Comparison of ENCODE assay signal across 17 cellular contexts in the genomic region with DNA sequence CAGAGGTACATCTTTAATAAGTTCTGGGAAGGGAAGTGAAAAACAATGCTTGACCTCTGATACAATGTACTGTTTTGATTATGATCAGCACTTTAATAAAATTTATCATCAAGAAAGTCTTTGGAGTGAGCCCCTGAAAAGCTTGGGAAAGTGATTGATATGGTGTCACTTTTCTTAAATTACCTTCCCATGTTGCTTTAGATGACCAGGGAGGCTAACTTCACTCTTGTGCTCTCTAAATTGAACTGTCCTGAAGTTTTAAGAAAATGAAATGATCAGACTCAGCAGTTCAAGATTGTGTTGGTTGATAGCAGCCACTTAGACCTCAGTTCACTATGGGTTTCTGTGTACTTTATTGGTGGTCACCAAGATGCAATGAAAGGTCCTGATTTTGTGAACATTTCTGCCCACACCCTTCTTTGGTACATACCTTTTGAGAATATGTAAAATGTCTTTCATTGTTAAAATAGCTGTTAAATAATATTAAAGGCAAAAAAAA. TPM values are rescaled to one million over a fixed set of nuclear protein-coding genes. Genes with fewer than 3 reads are reported as not detected.
DNase-seq lines count a peak whose midpoint lies in the region; ATAC-seq, FAIRE-seq and TF ChIP-seq lines count a peak whose summit lies in the region.
"Had no signal": no experiment of that assay in that cellular context is flagged by ENCODE, and none has a peak within 500 bp of the region (broad histone marks: within the 10 kb centered on the region; RNA-seq: fewer than 3 reads in every experiment).

No MANE protein-coding gene starts in this region.

- no peaks in the 10 kb centered on the region for H3K9me3 ChIP-seq in osteoblast (ENCODE audit: low read depth, low read length)
- H3K9me3 ChIP-seq: tibial artery had no signal

- no peak overlapping the region for H3K4me3 ChIP-seq in GM23338
- H3K4me3 ChIP-seq in osteoblast (ENCODE audit: insufficient read depth, low read length) = no peak overlapping the region
- H3K4me3 ChIP-seq: hepatocyte, smooth muscle cell, tibial artery had no signal

- peaks cover 15% of the 10 kb centered on the region for H3K4me1 ChIP-seq in GM23338 (ENCODE audit: insufficient read depth)
- peaks cover 43% of the 10 kb centered on the region for H3K4me1 ChIP-seq in osteoblast (ENCODE audit: insufficient read depth, low read length)

- no peaks in the 10 kb centered on the region for H3K9me2 ChIP-seq in GM23338 (ENCODE audit: insufficient read depth)

- H3K36me3 ChIP-seq in GM23338 (ENCODE audit: insufficient read depth) (no peaks in the 10 kb centered on the region), osteoblast (ENCODE audit: insufficient read depth, low read length) (peaks cover 9% of the 10 kb centered on the region)

- H2AFZ ChIP-seq in GM23338 (no peak overlapping the region), osteoblast (ENCODE audit: low read length) (no peak overlapping the region)
- H2AFZ ChIP-seq: hepatocyte had no signal

- H3K27ac ChIP-seq in GM23338 (ENCODE audit: low read depth) (peak overlapping the region; percentile 36; the same call in 1 of the 2 replicates), osteoblast (ENCODE audit: low read depth, low read length) (peak overlapping the region; percentile 7)
- H3K27ac ChIP-seq: epithelial cell of prostate, hepatocyte, tibial artery had no signal

- peaks cover 13% of the 10 kb centered on the region for H3K9me3 Mint-ChIP-seq in activated CD4-positive, alpha-beta T cell treated with anti-CD3 and anti-CD28 coated beads, Interleukin-2, amount 10 ng/mL, durations not matched to agents 24 days and 14 days
- no peaks in the 10 kb centered on the region for H3K9me3 Mint-ChIP-seq in GM23338
- no peaks in the 10 kb centered on the region for H3K9me3 Mint-ChIP-seq in activated naive CD8-positive, alpha-beta T cell (ENCODE audit: low read depth)

- intact Hi-C loops in activated CD4-positive, alpha-beta T cell treated with anti-CD3 and anti-CD28 coated beads, Interleukin-2, amount 10 ng/mL, durations not matched to agents 24 days and 14 days (cut with micrococcal nuclease) = loop anchor here (5.0 to 10.0 kb wide), 2 partner anchors 275 to 1133 kb away; no protein-coding TSS in a partner anchor

- H3F3A ChIP-seq in GM23338 (replicated peaks; ENCODE audit: low read depth) = no peaks in the 10 kb centered on the region

- DNase-seq in activated CD4-positive, alpha-beta T cell treated with anti-CD3 and anti-CD28 coated beads, Interleukin-2, amount 10 ng/mL, durations not matched to agents 24 days and 14 days = peak; percentile 59
- DNase-seq in activated CD4-positive, alpha-beta T cell treated with anti-CD3 and anti-CD28 coated beads, Interleukin-2, amount 50 U/mL, for 1 hour = no peak
- no peak for DNase-seq in GM23338 (ENCODE audit: low spot score)
- no peak for DNase-seq in osteoblast (ENCODE audit: insufficient read length, low spot score, missing footprints)
- DNase-seq in frontal cortex (ENCODE audit: low spot score in 2 of 2) = no peak
- DNase-seq in UCSD-AML1 (lab: John Stamatoyannopoulos, UW; ENCODE audit: unreplicated experiment) = no peak
- DNase-seq: activated CD4-positive, CD25-positive, alpha-beta regulatory T cell treated with anti-CD3 and anti-CD28 coated beads, Interleukin-2, amount 50 U/mL, for 72 hours; NCI-H1930; NK-92 treated with Interleukin-12 subunit alpha and Interleukin-12 subunit beta, amount 100 ng/mL, for 24 hours; tibial artery had no signal

- H3K27ac Mint-ChIP-seq in activated CD4-positive, alpha-beta T cell treated with anti-CD3 and anti-CD28 coated beads, Interleukin-2, amount 10 ng/mL, durations not matched to agents 24 days and 14 days = peak overlapping the region; percentile 94
- H3K27ac Mint-ChIP-seq in GM23338 = no peak overlapping the region
- peak overlapping the region; percentile 96 for H3K27ac Mint-ChIP-seq in activated naive CD8-positive, alpha-beta T cell

- H3K27me3 ChIP-seq in GM23338 (ENCODE audit: insufficient read depth) (no peaks in the 10 kb centered on the region), osteoblast (ENCODE audit: insufficient read depth, low read length) (no peaks in the 10 kb centered on the region)
- H3K27me3 ChIP-seq: hepatocyte, tibial artery had no signal

- H3K79me2 ChIP-seq in GM23338 (replicated peaks; ENCODE audit: insufficient read depth) (peaks cover 100% of the 10 kb centered on the region), osteoblast (ENCODE audit: insufficient read depth, low read length) (peaks cover 81% of the 10 kb centered on the region)

- H3K4me3 Mint-ChIP-seq in activated CD4-positive, alpha-beta T cell treated with anti-CD3 and anti-CD28 coated beads, Interleukin-2, amount 10 ng/mL, durations not matched to agents 24 days and 14 days = peak overlapping the region; percentile 77
- H3K4me3 Mint-ChIP-seq in GM23338 = no peak overlapping the region
- peak overlapping the region; percentile 86 for H3K4me3 Mint-ChIP-seq in activated naive CD8-positive, alpha-beta T cell

- no peak for ATAC-seq in GM23338
- no peak for ATAC-seq in HG03039 (IDR thresholded peaks at IDR 0.05; ENCODE audit: unreplicated experiment)
- ATAC-seq: left lobe of liver had no signal

- no peaks in the 10 kb centered on the region for H3K27me3 Mint-ChIP-seq in activated CD4-positive, alpha-beta T cell treated with anti-CD3 and anti-CD28 coated beads, Interleukin-2, amount 10 ng/mL, durations not matched to agents 24 days and 14 days
- no peaks in the 10 kb centered on the region for H3K27me3 Mint-ChIP-seq in GM23338 (ENCODE audit: insufficient read depth, low read depth, poor library complexity)
- no peaks in the 10 kb centered on the region for H3K27me3 Mint-ChIP-seq in activated naive CD8-positive, alpha-beta T cell

- peaks cover 75% of the 10 kb centered on the region for H3K36me3 Mint-ChIP-seq in activated CD4-positive, alpha-beta T cell treated with anti-CD3 and anti-CD28 coated beads, Interleukin-2, amount 10 ng/mL, durations not matched to agents 24 days and 14 days (ENCODE audit: low read depth)
- H3K36me3 Mint-ChIP-seq in GM23338 (ENCODE audit: low read depth) = peaks cover 18% of the 10 kb centered on the region
- H3K36me3 Mint-ChIP-seq in activated naive CD8-positive, alpha-beta T cell = peaks cover 48% of the 10 kb centered on the region

- no peak for TF ChIP-seq CTCF in GM23338 (conservative IDR thresholded peaks at IDR 0.05; ENCODE audit: low read depth in 2 of 2)
- TF ChIP-seq CTCF in osteoblast (IDR thresholded peaks at IDR 0.05; ENCODE audit: extremely low read depth, low read depth, low read length) = no peak

- FAIRE-seq in frontal cortex (lab: Jason Lieb, UNC) = no peak
- FAIRE-seq: A204.1 had no signal

- H3K4me1 Mint-ChIP-seq in activated CD4-positive, alpha-beta T cell treated with anti-CD3 and anti-CD28 coated beads, Interleukin-2, amount 10 ng/mL, durations not matched to agents 24 days and 14 days = peaks cover 83% of the 10 kb centered on the region
- H3K4me1 Mint-ChIP-seq in GM23338 = peaks cover 22% of the 10 kb centered on the region
- peaks cover 95% of the 10 kb centered on the region for H3K4me1 Mint-ChIP-seq in activated naive CD8-positive, alpha-beta T cell (ENCODE audit: low read depth)

- H4K20me1 ChIP-seq in GM23338 (replicated peaks; ENCODE audit: insufficient read depth) = no peaks in the 10 kb centered on the region; the same call in 1 of the 2 replicates
- peaks cover 20% of the 10 kb centered on the region for H4K20me1 ChIP-seq in osteoblast (ENCODE audit: insufficient read depth, low read length)

- no peak overlapping the region for H3K4me2 ChIP-seq in GM23338
- H3K4me2 ChIP-seq in osteoblast (ENCODE audit: insufficient read depth, low read length) = no peak overlapping the region
- H3K4me2 ChIP-seq: hepatocyte, smooth muscle cell had no signal

RNA-seq across cellular contexts. Expression of gene TGFBR2, which starts 15.7 kb away (rescaled TPM):
- 45.3 and 47.6 TPM in 2 replicates for total RNA-seq in activated CD4-positive, alpha-beta T cell treated with anti-CD3 and anti-CD28 coated beads, Interleukin-2, amount 10 ng/mL, durations not matched to agents 24 days and 14 days
- 12.2 and 13.0 TPM in 2 replicates for total RNA-seq in GM23338 (2014; rRNA removed; shearing (Covaris generic))
- polyA plus RNA-seq in GM23338 (2016; fragmentation: Nextera tagmentation; extraction: Ambion mirVana) = 3.7 and 4.7 TPM in 2 replicates
- total RNA-seq in osteoblast = 118 and 162 TPM in 2 replicates
- total RNA-seq in frontal cortex = 4.5 TPM
